Comparison of ENCODE assay signal across 2 cellular contexts in the genomic region with DNA sequence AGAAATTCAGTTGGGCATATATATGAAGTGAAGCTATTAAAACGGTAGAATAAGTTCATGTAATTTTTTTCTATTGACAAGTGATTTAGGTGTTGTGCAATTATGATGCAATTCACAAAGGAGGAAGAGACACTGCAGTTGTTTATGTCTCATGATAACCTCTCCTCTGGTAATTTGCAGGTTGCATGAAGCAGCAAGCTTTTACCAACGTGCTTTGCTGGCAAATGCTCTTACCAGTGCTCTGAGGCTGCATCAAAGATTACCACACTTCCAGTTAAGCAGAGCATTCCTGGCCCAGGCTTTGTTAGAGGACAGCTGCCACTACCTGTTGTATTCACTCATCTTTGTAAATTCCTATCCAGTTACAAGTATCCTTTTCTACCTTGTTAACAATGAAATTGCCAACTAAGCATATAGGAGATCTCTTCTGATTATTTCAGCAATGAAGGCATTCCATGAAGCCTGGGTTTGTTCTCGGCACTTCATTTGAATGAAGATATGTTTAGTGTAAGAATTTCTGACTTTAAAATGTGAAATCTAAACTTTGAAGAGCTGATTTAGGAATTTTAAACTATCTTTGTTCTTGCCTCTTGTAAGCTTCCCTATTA.
A peak's percentile ranks its signal among the peaks of the same experiment; 100 is the strongest.
TF ChIP-seq lines count a peak whose summit lies in the region.

No MANE protein-coding gene starts in this region.

TF ChIP-seq in A549, 52 proteins besides CTCF, POLR2A, EP300 and RAD21:
- TF ChIP-seq MAFK (IDR thresholded peaks at IDR 0.05; ENCODE audit: partially characterized antibody) (peak; percentile 66), TP53 (CRISPR knock-in tag; IDR thresholded peaks at IDR 0.05) (no peak), CBX2 (IDR thresholded peaks at IDR 0.05; ENCODE audit: borderline replicate concordance, low read depth) (no peak), JUN (IDR thresholded peaks at IDR 0.05) (no peak), CEBPB (IDR thresholded peaks at IDR 0.05) (peak; percentile 62 to 71; a peak in 3 of 4 replicates), NFE2L2 (conservative IDR thresholded peaks at IDR 0.05; ENCODE audit: low read length) (no peak)

TF ChIP-seq in IMR-90, 13 proteins besides CTCF, POLR2A, EP300 and RAD21:
- TF ChIP-seq MAFK (IDR thresholded peaks at IDR 0.05; ENCODE audit: low read depth, low read length), result peak; percentile 75
- TF ChIP-seq CEBPB (IDR thresholded peaks at IDR 0.05; ENCODE audit: low read depth, low read length), result peak; percentile 95
- TF ChIP-seq MAZ (IDR thresholded peaks at IDR 0.05; ENCODE audit: borderline replicate concordance, low read depth, low read length), result no peak
TF ChIP-seq in IMR-90: peak in this region for 2.
